In the genomic region with DNA sequence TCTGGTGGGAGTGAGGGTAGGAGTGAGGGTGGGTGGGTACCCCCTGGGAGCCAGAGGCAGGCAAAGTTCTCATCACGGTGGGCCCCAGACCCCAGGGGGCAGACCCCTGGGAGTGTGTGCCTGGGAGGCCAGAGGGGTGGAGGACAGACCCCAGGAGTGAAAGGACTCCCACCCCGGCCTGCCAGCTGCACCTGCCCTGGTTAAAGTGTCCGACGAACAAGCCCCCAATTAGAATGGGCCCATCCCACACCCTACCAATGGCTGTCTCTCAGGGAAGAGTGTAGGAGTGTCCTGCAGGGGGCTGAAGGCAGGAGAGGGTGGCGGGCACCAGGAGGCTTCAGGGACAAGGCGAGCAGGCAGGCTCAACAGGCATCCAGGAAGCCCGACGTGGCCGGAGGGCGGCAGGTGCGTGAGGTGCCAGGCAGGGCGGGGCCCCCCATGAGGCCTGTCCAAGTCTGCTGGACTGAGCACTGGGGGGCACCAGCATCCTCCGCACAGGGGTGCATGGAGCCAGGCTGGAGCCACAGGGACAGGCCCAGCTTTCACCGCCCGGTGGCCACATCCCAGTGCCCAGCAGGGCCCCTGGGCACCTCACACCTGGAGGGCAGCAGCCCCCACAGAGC, we compare ENCODE assay signal across 34 cellular contexts. TPM values are rescaled to one million over a fixed set of nuclear protein-coding genes. Genes with fewer than 3 reads are reported as not detected.
A peak's percentile ranks its signal among the peaks of the same experiment; 100 is the strongest.
DNase-seq lines count a peak whose midpoint lies in the region; ATAC-seq and TF ChIP-seq lines count a peak whose summit lies in the region.
"Had no signal": no experiment of that assay in that cellular context is flagged by ENCODE, and none has a peak within 500 bp of the region (broad histone marks: within the 10 kb centered on the region; RNA-seq: fewer than 3 reads in every experiment).

No MANE protein-coding gene starts in this region.

- DNase-seq in activated CD8-positive, alpha-beta memory T cell treated with anti-CD3 and anti-CD28 coated beads, Interleukin-2, amount 50 U/mL, for 4 hours, result peak; percentile 9
- DNase-seq in activated CD8-positive, alpha-beta memory T cell treated with anti-CD3 and anti-CD28 coated beads, Interleukin-2, amount 10 ng/mL, durations not matched to agents 7 days and 5 days, result no peak
- DNase-seq in chondrocyte (ENCODE audit: low spot score) (peak; percentile 59), osteoblast (ENCODE audit: insufficient read length, low spot score, missing footprints) (peak; percentile 27), gastrocnemius medialis (no peak), anterior cingulate cortex (lab: John Stamatoyannopoulos, UW) (no peak)
- no peak for DNase-seq in effector memory CD8-positive, alpha-beta T cell
- DNase-seq: activated CD4-positive, alpha-beta T cell treated with anti-CD3 and anti-CD28 coated beads, Interleukin-2, amount 10 ng/mL, durations not matched to agents 24 days and 14 days; activated naive CD4-positive, alpha-beta T cell treated with anti-CD3 and anti-CD28 coated beads, Interleukin-2, amount 50 U/mL, for 16 hours; amygdala; CD4-positive, alpha-beta memory T cell; colonic mucosa; effector memory CD4-positive, alpha-beta T cell; foreskin fibroblast; heart right ventricle; kidney glomerular epithelial cell; MM.1S; NCI-H2171; NCI-H510A treated with DMSO at 0.1 percent for 48 hours; NK-92 treated with Interleukin-12 subunit alpha and Interleukin-12 subunit beta, amount 100 ng/mL, for 24 hours; PC-3; SHP77 treated with DMSO at 0.1 percent for 48 hours had no signal

- H3K27me3 ChIP-seq in osteoblast (ENCODE audit: insufficient read depth, low read length), result peaks cover 4% of the 10 kb centered on the region
- peaks cover 0 to 12% (median 1%) of the 10 kb centered on the region in 3 donors for H3K27me3 ChIP-seq in gastrocnemius medialis
- H3K27me3 ChIP-seq: colonic mucosa had no signal

- H2AFZ ChIP-seq in osteoblast (ENCODE audit: low read length), result no peak overlapping the region

- peaks cover 13% of the 10 kb centered on the region for H3K9me3 Mint-ChIP-seq in activated CD8-positive, alpha-beta memory T cell treated with anti-CD3 and anti-CD28 coated beads, Interleukin-2, amount 10 ng/mL, durations not matched to agents 7 days and 5 days (ENCODE audit: low read depth)
- H3K9me3 Mint-ChIP-seq in chondrocyte (ENCODE audit: low read depth), result peaks cover 9% of the 10 kb centered on the region
- peaks cover 4 to 7% of the 10 kb centered on the region in 2 donors for H3K9me3 Mint-ChIP-seq in effector memory CD8-positive, alpha-beta T cell

- intact Hi-C loops in gastrocnemius medialis (cut with DNase I; ENCODE audit: low total_unique reads), result no loop called here

- TF ChIP-seq CTCF in HEK293 (tag by site-specific recombination; IDR thresholded peaks at IDR 0.05), result no peak
- no peak for TF ChIP-seq CTCF in chondrocyte (IDR thresholded peaks at IDR 0.05)
- TF ChIP-seq CTCF in osteoblast (IDR thresholded peaks at IDR 0.05; ENCODE audit: extremely low read depth, low read depth, low read length), result no peak
- TF ChIP-seq CTCF in gastrocnemius medialis (IDR thresholded peaks at IDR 0.05 in 4 of 5, conservative IDR thresholded peaks at IDR 0.05 in 1 of 5), result no peak

- POLR2A ChIA-PET in HEK293 (lab: Yijun Ruan, JAX), result no interaction called here

- no peak overlapping the region for H3K27ac ChIP-seq in HEK293 (ENCODE audit: extremely low read depth, low read depth, low read length)
- H3K27ac ChIP-seq in osteoblast (ENCODE audit: low read depth, low read length), result no peak overlapping the region
- H3K27ac ChIP-seq in gastrocnemius medialis, result no peak overlapping the region
- H3K27ac ChIP-seq: colonic mucosa, heart right ventricle, KMS-11, prostate gland, tibial nerve had no signal

- no peaks in the 10 kb centered on the region for H3K4me1 Mint-ChIP-seq in activated CD8-positive, alpha-beta memory T cell treated with anti-CD3 and anti-CD28 coated beads, Interleukin-2, amount 10 ng/mL, durations not matched to agents 7 days and 5 days
- peaks cover 8% of the 10 kb centered on the region for H3K4me1 Mint-ChIP-seq in chondrocyte (ENCODE audit: low read depth)
- H3K4me1 Mint-ChIP-seq in effector memory CD8-positive, alpha-beta T cell (ENCODE audit: low read depth in 2 of 2), result no peaks in the 10 kb centered on the region
- H3K4me1 Mint-ChIP-seq: activated CD4-positive, alpha-beta T cell treated with anti-CD3 and anti-CD28 coated beads, Interleukin-2, amount 10 ng/mL, durations not matched to agents 24 days and 14 days; CD4-positive, alpha-beta memory T cell; memory B cell had no signal

- peaks cover 2% of the 10 kb centered on the region for H3K27me3 Mint-ChIP-seq in activated CD8-positive, alpha-beta memory T cell treated with anti-CD3 and anti-CD28 coated beads, Interleukin-2, amount 10 ng/mL, durations not matched to agents 7 days and 5 days
- H3K27me3 Mint-ChIP-seq in chondrocyte (ENCODE audit: low read depth), result peaks cover 26% of the 10 kb centered on the region
- peaks cover 0 to 39% of the 10 kb centered on the region in 2 donors for H3K27me3 Mint-ChIP-seq in effector memory CD8-positive, alpha-beta T cell
- H3K27me3 Mint-ChIP-seq: activated CD4-positive, alpha-beta T cell treated with anti-CD3 and anti-CD28 coated beads, Interleukin-2, amount 10 ng/mL, durations not matched to agents 24 days and 14 days; CD4-positive, alpha-beta memory T cell; stimulated activated naive CD8-positive, alpha-beta T cell treated with anti-CD3 and anti-CD28 coated beads, Interleukin-15, Interleukin-2, amounts not matched to agents 100 ng/mL and 50 ng/mL, for 24 hours had no signal

- CTCF ChIA-PET in activated CD8-positive, alpha-beta memory T cell treated with anti-CD3 and anti-CD28 coated beads, Interleukin-2, amount 10 ng/mL, durations not matched to agents 7 days and 5 days (lab: Charles Lee), result no interaction called here
- CTCF ChIA-PET in HEK293 (lab: Yijun Ruan, JAX), result no interaction called here

- no peaks in the 10 kb centered on the region for H4K20me1 ChIP-seq in osteoblast (ENCODE audit: insufficient read depth, low read length)

- H3K4me3 Mint-ChIP-seq in activated CD8-positive, alpha-beta memory T cell treated with anti-CD3 and anti-CD28 coated beads, Interleukin-2, amount 10 ng/mL, durations not matched to agents 7 days and 5 days, result no peak overlapping the region
- no peak overlapping the region for H3K4me3 Mint-ChIP-seq in chondrocyte (ENCODE audit: unreplicated experiment)
- H3K4me3 Mint-ChIP-seq in effector memory CD8-positive, alpha-beta T cell, result no peak overlapping the region
- H3K4me3 Mint-ChIP-seq: activated CD4-positive, alpha-beta T cell treated with anti-CD3 and anti-CD28 coated beads, Interleukin-2, amount 10 ng/mL, durations not matched to agents 24 days and 14 days; activated T-helper 1 cell treated with anti-CD3 and anti-CD28 coated beads, Interleukin-12 subunit alpha, Interleukin-12 subunit beta, Interleukin-2, Interleukin-4 antibody, amounts not matched to agents 30 ng/mL and 10 ng/mL and 1 ng/mL, durations not matched to agents 14 hours and 24 hours and 36 hours; CD4-positive, alpha-beta memory T cell; memory B cell; stimulated activated naive CD8-positive, alpha-beta T cell treated with anti-CD3 and anti-CD28 coated beads, Interleukin-15, Interleukin-2, amounts not matched to agents 100 ng/mL and 50 ng/mL, for 24 hours; T-helper 2 cell treated with Interferon-gamma antibody and Interleukin-4, amounts not matched to agents 5 μg/mL and 100 μg/mL, for 36 hours had no signal

- H3K4me2 ChIP-seq in osteoblast (ENCODE audit: insufficient read depth, low read length), result no peak overlapping the region
- H3K4me2 ChIP-seq: KMS-11 had no signal

- no peaks in the 10 kb centered on the region for H3K36me3 ChIP-seq in HEK293 (ENCODE audit: control insufficient read depth in 2 of 2, insufficient read depth in 1 of 2, low read length in 2 of 2)
- no peaks in the 10 kb centered on the region for H3K36me3 ChIP-seq in osteoblast (ENCODE audit: insufficient read depth, low read length)
- no peaks in the 10 kb centered on the region for H3K36me3 ChIP-seq in gastrocnemius medialis
- H3K36me3 ChIP-seq: colonic mucosa, heart right ventricle, prostate gland, tibial nerve had no signal

- H3K4me3 ChIP-seq in HEK293 (ENCODE audit: low read depth, low read length) (no peak overlapping the region), osteoblast (ENCODE audit: insufficient read depth, low read length) (no peak overlapping the region), gastrocnemius medialis (no peak overlapping the region)
- H3K4me3 ChIP-seq: colonic mucosa, heart right ventricle, prostate gland, tibial nerve had no signal

- H3K4me1 ChIP-seq in HEK293 (ENCODE audit: control insufficient read depth, insufficient read depth, low read length) (no peaks in the 10 kb centered on the region), osteoblast (ENCODE audit: insufficient read depth, low read length) (no peaks in the 10 kb centered on the region), gastrocnemius medialis (no peaks in the 10 kb centered on the region)
- H3K4me1 ChIP-seq: colonic mucosa, heart right ventricle, prostate gland, tibial nerve had no signal

- ATAC-seq in activated CD8-positive, alpha-beta memory T cell treated with anti-CD3 and anti-CD28 coated beads, Interleukin-2, amount 10 ng/mL, durations not matched to agents 7 days and 5 days, result no peak
- no peak for ATAC-seq in gastrocnemius medialis
- no peak for ATAC-seq in effector memory CD8-positive, alpha-beta T cell (replicated peaks)
- ATAC-seq: PC-3 had no signal

- TF ChIP-seq POLR2A in gastrocnemius medialis (IDR thresholded peaks at IDR 0.05), result no peak

- in situ Hi-C loops in gastrocnemius medialis (cut with MboI; ENCODE audit: low sequenced_read_pairs in 4 of 4), result no loop called here

- H3K36me3 Mint-ChIP-seq in activated CD8-positive, alpha-beta memory T cell treated with anti-CD3 and anti-CD28 coated beads, Interleukin-2, amount 10 ng/mL, durations not matched to agents 7 days and 5 days, result no peaks in the 10 kb centered on the region
- no peaks in the 10 kb centered on the region for H3K36me3 Mint-ChIP-seq in chondrocyte (ENCODE audit: low read depth)
- H3K36me3 Mint-ChIP-seq in effector memory CD8-positive, alpha-beta T cell (ENCODE audit: insufficient read depth), result peaks cover 6% of the 10 kb centered on the region
- H3K36me3 Mint-ChIP-seq: CD4-positive, alpha-beta memory T cell; memory B cell had no signal

- no peaks in the 10 kb centered on the region for H3K9me3 ChIP-seq in HEK293 (ENCODE audit: control insufficient read depth, insufficient read depth, low read depth, low read length)
- H3K9me3 ChIP-seq in osteoblast (ENCODE audit: low read depth, low read length), result no peaks in the 10 kb centered on the region
- no peaks in the 10 kb centered on the region for H3K9me3 ChIP-seq in gastrocnemius medialis
- H3K9me3 ChIP-seq: colonic mucosa, prostate gland had no signal

- H3K79me2 ChIP-seq in osteoblast (ENCODE audit: insufficient read depth, low read length), result no peaks in the 10 kb centered on the region

- no peak overlapping the region for H3K27ac Mint-ChIP-seq in activated CD8-positive, alpha-beta memory T cell treated with anti-CD3 and anti-CD28 coated beads, Interleukin-2, amount 10 ng/mL, durations not matched to agents 7 days and 5 days
- H3K27ac Mint-ChIP-seq in chondrocyte (ENCODE audit: unreplicated experiment), result no peak overlapping the region
- H3K27ac Mint-ChIP-seq in effector memory CD8-positive, alpha-beta T cell, result no peak overlapping the region
- H3K27ac Mint-ChIP-seq: activated CD4-positive, alpha-beta T cell treated with anti-CD3 and anti-CD28 coated beads, Interleukin-2, amount 10 ng/mL, durations not matched to agents 24 days and 14 days; activated T-helper 1 cell treated with anti-CD3 and anti-CD28 coated beads, Interleukin-12 subunit alpha, Interleukin-12 subunit beta, Interleukin-2, Interleukin-4 antibody, amounts not matched to agents 30 ng/mL and 10 ng/mL and 1 ng/mL, durations not matched to agents 14 hours and 24 hours and 36 hours; CD4-positive, alpha-beta memory T cell; memory B cell; stimulated activated naive CD8-positive, alpha-beta T cell treated with anti-CD3 and anti-CD28 coated beads, Interleukin-15, Interleukin-2, amounts not matched to agents 100 ng/mL and 50 ng/mL, for 24 hours; T-helper 2 cell treated with Interferon-gamma antibody and Interleukin-4, amounts not matched to agents 5 μg/mL and 100 μg/mL, for 36 hours had no signal

RNA-seq across cellular contexts. Expression of gene PDE6B, which starts 8.7 kb away (rescaled TPM):
- total RNA-seq in activated CD8-positive, alpha-beta memory T cell treated with anti-CD3 and anti-CD28 coated beads, Interleukin-2, amount 10 ng/mL, durations not matched to agents 7 days and 5 days, result 10 to 100 TPM; 10.0 to 14.6 TPM
- total RNA-seq in chondrocyte (0.46 to 2.3 TPM (median 2.3 TPM) in 3 replicates), osteoblast (not detected in 2 replicates), gastrocnemius medialis (not detected)
- total RNA-seq: A172, bronchial epithelial cell, H4, PC-3 had no signal

RNA-seq across cellular contexts. Expression of gene ATP5ME, which starts 40.0 kb away (rescaled TPM):
- 100 to 1,000 TPM; 213 to 231 TPM for total RNA-seq in activated CD8-positive, alpha-beta memory T cell treated with anti-CD3 and anti-CD28 coated beads, Interleukin-2, amount 10 ng/mL, durations not matched to agents 7 days and 5 days
- total RNA-seq in chondrocyte (240 to 279 TPM (median 256 TPM) in 3 replicates), osteoblast (60.8 and 70.4 TPM in 2 replicates), gastrocnemius medialis (100 to 1,000 TPM in 1 of 4 donors, 10 to 100 TPM in 3; 24.7 to 172 (median 91.5) TPM)

RNA-seq across cellular contexts. Expression of gene MYL5, which starts 40.3 kb away (rescaled TPM):
- total RNA-seq in activated CD8-positive, alpha-beta memory T cell treated with anti-CD3 and anti-CD28 coated beads, Interleukin-2, amount 10 ng/mL, durations not matched to agents 7 days and 5 days, result 10 to 100 TPM; 14.3 to 19.8 TPM
- total RNA-seq in chondrocyte, result 22.8 to 26.5 TPM (median 25.6 TPM) in 3 replicates
- total RNA-seq in osteoblast, result 17.7 and 22.8 TPM in 2 replicates
- 10 to 100 TPM in 1 of 4 donors, 1 to 10 TPM in 3; 1.3 to 20.3 (median 3.6) TPM for total RNA-seq in gastrocnemius medialis

RNA-seq across cellular contexts. Expression of gene SLC49A3, which starts 54.9 kb away (rescaled TPM):
- total RNA-seq in activated CD8-positive, alpha-beta memory T cell treated with anti-CD3 and anti-CD28 coated beads, Interleukin-2, amount 10 ng/mL, durations not matched to agents 7 days and 5 days, result 1 to 10 TPM; 1.1 to 1.5 TPM
- total RNA-seq in chondrocyte (0.85 to 1.3 TPM (median 0.89 TPM) in 3 replicates), osteoblast (11.6 and 13.6 TPM in 2 replicates), gastrocnemius medialis (1 to 10 TPM; 1.3 to 3.4 (median 2.2) TPM)
- total RNA-seq: G401, H4, PC-3 had no signal

RNA-seq across cellular contexts. Expression of gene TMEM271, which starts 58.0 kb away (rescaled TPM):
- total RNA-seq in activated CD8-positive, alpha-beta memory T cell treated with anti-CD3 and anti-CD28 coated beads, Interleukin-2, amount 10 ng/mL, durations not matched to agents 7 days and 5 days, result not detected
- total RNA-seq in chondrocyte (not detected in 3 replicates), osteoblast (not detected in 2 replicates), gastrocnemius medialis (not detected)
- total RNA-seq: A172; activated CD4-positive, alpha-beta T cell treated with anti-CD3 and anti-CD28 coated beads, Interleukin-2, amount 10 ng/mL, durations not matched to agents 24 days and 14 days; activated T-helper 1 cell treated with anti-CD3 and anti-CD28 coated beads, Interleukin-12 subunit alpha, Interleukin-12 subunit beta, Interleukin-2, Interleukin-4 antibody, amounts not matched to agents 30 ng/mL and 10 ng/mL and 1 ng/mL, durations not matched to agents 14 hours and 24 hours and 36 hours; bronchial epithelial cell; CD4-positive, alpha-beta memory T cell; colonic mucosa; heart right ventricle; PC-3; tibial nerve had no signal

Comparison
In these comparisons a context has a peak if more than half of its experiments do, and no peak if none do; other contexts are left out.
1. DNase-seq: peak in activated CD8-positive, alpha-beta memory T cell treated with anti-CD3 and anti-CD28 coated beads, Interleukin-2, amount 50 U/mL, for 4 hours (single experiment), chondrocyte (single experiment) and osteoblast (single experiment); none in activated CD8-positive, alpha-beta memory T cell treated with anti-CD3 and anti-CD28 coated beads, Interleukin-2, amount 10 ng/mL, durations not matched to agents 7 days and 5 days (single experiment), gastrocnemius medialis (0 of 2), anterior cingulate cortex (0 of 58) and effector memory CD8-positive, alpha-beta T cell (0 of 3).